ENCODE assay signal across 8 cellular contexts in the genomic region with DNA sequence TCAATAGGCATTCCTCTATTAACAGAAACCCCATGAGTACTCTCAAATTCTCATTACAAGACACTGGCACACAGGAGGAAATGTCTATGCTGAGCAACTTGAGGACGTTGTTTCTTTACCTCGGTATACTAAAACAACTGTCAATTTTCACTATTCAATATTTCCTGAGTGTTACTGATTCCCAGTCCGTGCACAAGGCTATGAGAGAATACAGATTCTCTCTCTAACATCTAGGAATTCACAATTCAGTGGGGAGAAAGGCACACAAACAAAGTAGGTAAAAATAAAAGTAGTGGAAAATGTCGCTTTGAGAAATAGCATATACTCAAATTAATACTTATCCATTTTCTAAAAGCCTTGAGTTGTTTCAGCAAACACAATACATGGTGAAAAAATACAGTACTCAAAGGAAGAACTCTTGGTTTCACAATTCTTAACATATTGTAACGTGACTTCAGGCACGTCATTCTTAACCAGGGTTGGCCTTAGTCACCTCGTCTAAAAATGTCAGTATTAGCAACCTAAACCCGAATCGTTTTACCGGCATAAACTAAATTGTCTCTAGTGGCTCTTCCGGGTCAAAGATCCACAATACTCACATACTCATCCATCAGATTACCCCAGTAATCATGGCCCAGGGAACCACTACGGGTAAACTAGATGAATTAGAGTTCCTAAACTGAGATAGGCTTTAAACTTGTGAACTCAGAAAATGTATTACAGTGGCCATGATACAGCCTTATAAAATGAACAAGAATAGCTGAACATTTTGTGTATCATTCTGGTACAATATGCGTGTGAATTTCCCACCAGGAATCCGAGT. TPM values are rescaled to one million over a fixed set of nuclear protein-coding genes. Genes with fewer than 3 reads are reported as not detected.
DNase-seq lines count a peak whose midpoint lies in the region; ATAC-seq and TF ChIP-seq lines count a peak whose summit lies in the region.

No MANE protein-coding gene starts in this region.

- peak overlapping the region; percentile 95 for H3K4me3 Mint-ChIP-seq in activated T-cell treated with anti-CD3 and anti-CD28 coated beads, Interleukin-2, amount 50 U/mL, for 24 hours
- H3K4me3 Mint-ChIP-seq in dendritic cell treated with granulocyte-macrophage colony-stimulating factor and Interleukin-4, amounts not matched to agents 40 ng/mL and 50 ng/mL, for 4 days = peak overlapping the region; percentile 97

- H3K36me3 ChIP-seq in SJSA1 (peaks cover 4% of the 10 kb centered on the region; the same call in 1 of the 2 replicates), upper lobe of right lung (no peaks in the 10 kb centered on the region)

- ATAC-seq in HG03103 (IDR thresholded peaks at IDR 0.05; ENCODE audit: low read depth, unreplicated experiment) = peak; percentile 14
- ATAC-seq in upper lobe of right lung = no peak

- H3K9me3 Mint-ChIP-seq in activated T-cell treated with anti-CD3 and anti-CD28 coated beads, Interleukin-2, amount 50 U/mL, for 24 hours = no peaks in the 10 kb centered on the region
- no peaks in the 10 kb centered on the region for H3K9me3 Mint-ChIP-seq in dendritic cell treated with granulocyte-macrophage colony-stimulating factor and Interleukin-4, amounts not matched to agents 40 ng/mL and 50 ng/mL, for 4 days

- no peak for DNase-seq in activated T-cell treated with anti-CD3 and anti-CD28 coated beads, Interleukin-2, amount 50 U/mL, for 24 hours
- DNase-seq in activated T-cell treated with anti-CD3 and anti-CD28 coated beads, Interleukin-2, amount 50 U/mL, for 1 hour = no peak
- DNase-seq in SJSA1 (ENCODE audit: low read depth in 1 of 2, low spot score in 2 of 2) (peak in 1 of 2 experiments; percentile 50), upper lobe of right lung (no peak), cerebellar nuclear complex (lab: John Stamatoyannopoulos, UW) (no peak)

- H3K27me3 Mint-ChIP-seq in activated T-cell treated with anti-CD3 and anti-CD28 coated beads, Interleukin-2, amount 50 U/mL, for 24 hours = no peaks in the 10 kb centered on the region
- no peaks in the 10 kb centered on the region for H3K27me3 Mint-ChIP-seq in dendritic cell treated with granulocyte-macrophage colony-stimulating factor and Interleukin-4, amounts not matched to agents 40 ng/mL and 50 ng/mL, for 4 days

- peak overlapping the region; percentile 77 for H3K27ac ChIP-seq in SJSA1
- peak overlapping the region; percentile 96 for H3K27ac ChIP-seq in upper lobe of right lung

- no peaks in the 10 kb centered on the region for H3K27me3 ChIP-seq in SJSA1 (replicated peaks)
- H3K27me3 ChIP-seq in mononuclear cell (ENCODE audit: insufficient read depth, low read length) = no peaks in the 10 kb centered on the region
- no peaks in the 10 kb centered on the region for H3K27me3 ChIP-seq in upper lobe of right lung

- H3K9me3 ChIP-seq in SJSA1 (replicated peaks) (no peaks in the 10 kb centered on the region), mononuclear cell (ENCODE audit: low read depth, low read length) (no peaks in the 10 kb centered on the region), upper lobe of right lung (no peaks in the 10 kb centered on the region)

- H3K27ac Mint-ChIP-seq in activated T-cell treated with anti-CD3 and anti-CD28 coated beads, Interleukin-2, amount 50 U/mL, for 24 hours = peak overlapping the region; percentile 98
- peak overlapping the region; percentile 98 for H3K27ac Mint-ChIP-seq in dendritic cell treated with granulocyte-macrophage colony-stimulating factor and Interleukin-4, amounts not matched to agents 40 ng/mL and 50 ng/mL, for 4 days

- intact Hi-C loops in dendritic cell treated with granulocyte-macrophage colony-stimulating factor and Interleukin-4, amounts not matched to agents 40 ng/mL and 50 ng/mL, for 4 days (cut with micrococcal nuclease) = loop anchor here (10.0 kb wide), 1 partner anchor 69 kb away; the partner anchor contains the start of gene UBE2D1
- intact Hi-C loops in upper lobe of right lung (cut with DNase I) = no loop called here

- peaks cover 22% of the 10 kb centered on the region for H3K4me1 ChIP-seq in SJSA1 (replicated peaks)
- peaks cover 29% of the 10 kb centered on the region for H3K4me1 ChIP-seq in mononuclear cell (ENCODE audit: insufficient read depth, low read length)
- peaks cover 29% of the 10 kb centered on the region for H3K4me1 ChIP-seq in upper lobe of right lung

- peaks cover 56% of the 10 kb centered on the region for H3K4me1 Mint-ChIP-seq in activated T-cell treated with anti-CD3 and anti-CD28 coated beads, Interleukin-2, amount 50 U/mL, for 24 hours (ENCODE audit: low read depth)
- peaks cover 18% of the 10 kb centered on the region for H3K4me1 Mint-ChIP-seq in dendritic cell treated with granulocyte-macrophage colony-stimulating factor and Interleukin-4, amounts not matched to agents 40 ng/mL and 50 ng/mL, for 4 days (ENCODE audit: low read depth)

- H3K4me3 ChIP-seq in SJSA1 (peak overlapping the region; percentile 60), mononuclear cell (ENCODE audit: low read length) (peak overlapping the region; percentile 64), upper lobe of right lung (peak overlapping the region; percentile 85)

- peaks cover 24% of the 10 kb centered on the region for H3K36me3 Mint-ChIP-seq in activated T-cell treated with anti-CD3 and anti-CD28 coated beads, Interleukin-2, amount 50 U/mL, for 24 hours (ENCODE audit: low read depth)
- H3K36me3 Mint-ChIP-seq in dendritic cell treated with granulocyte-macrophage colony-stimulating factor and Interleukin-4, amounts not matched to agents 40 ng/mL and 50 ng/mL, for 4 days (ENCODE audit: low read depth) = peaks cover 16% of the 10 kb centered on the region

- TF ChIP-seq CTCF in upper lobe of right lung (IDR thresholded peaks at IDR 0.05) = no peak

RNA-seq across cellular contexts. Expression of gene IPMK, which starts 1.5 kb away (rescaled TPM):
- 4.6 and 5.8 TPM in 2 replicates for total RNA-seq in SJSA1 (2014; rRNA removed; shearing (Covaris generic))
- 3.5 TPM for total RNA-seq in mononuclear cell
- 5.7 TPM for total RNA-seq in upper lobe of right lung

RNA-seq across cellular contexts. Expression of gene CISD1, which starts 2.7 kb away (rescaled TPM):
- total RNA-seq in SJSA1 (2014; rRNA removed; shearing (Covaris generic)) = 38.5 and 52.3 TPM in 2 replicates
- total RNA-seq in mononuclear cell = 1.3 TPM
- 23.7 TPM for total RNA-seq in upper lobe of right lung

Comparison
In these comparisons a context has a peak if more than half of its experiments do, and no peak if none do; other contexts are left out.
1. RNA of gene CISD1, which starts 2.7 kb away (total RNA-seq): 38.5 to 52.3 TPM in SJSA1 and 23.7 TPM in upper lobe of right lung (single experiment); 1.3 TPM in mononuclear cell (single experiment); every median in the first group is over 10 times any median in the second.
2. Peak in every context shown above with its lines, with median percentiles within 50 percentile points of each other: H3K4me3 ChIP-seq.